In genomic region chr1:228540161-228540917, GRCh38 we compare ENCODE assay signal across 15 cellular contexts. TPM values are rescaled to one million over a fixed set of nuclear protein-coding genes. Genes with fewer than 3 reads are reported as not detected.
DNase-seq lines count a peak whose midpoint lies in the region; ATAC-seq and TF ChIP-seq lines count a peak whose summit lies in the region.
"Had no signal": no experiment of that assay in that cellular context is flagged by ENCODE, and none has a peak within 500 bp of the region (broad histone marks: within the 10 kb centered on the region; RNA-seq: fewer than 3 reads in every experiment).

No MANE protein-coding gene starts in this region.

- no peaks in the 10 kb centered on the region for H3F3A ChIP-seq in GM23338 (replicated peaks; ENCODE audit: low read depth)

- peaks cover 4% of the 10 kb centered on the region for H3K9me3 ChIP-seq in trophoblast cell (ENCODE audit: insufficient read depth, low read depth, low read length)
- no peaks in the 10 kb centered on the region for H3K9me3 ChIP-seq in suprapubic skin
- H3K9me3 ChIP-seq: A549, BE2C had no signal

- TF ChIP-seq EP300 in suprapubic skin (IDR thresholded peaks at IDR 0.05) = no peak

- no peak overlapping the region for H2BK120ac ChIP-seq in trophoblast cell (ENCODE audit: insufficient read depth, low read length, poor library complexity)

- no peak overlapping the region for H3K14ac ChIP-seq in trophoblast cell (ENCODE audit: low read length)

- TF ChIP-seq CTCF in GM23338 (conservative IDR thresholded peaks at IDR 0.05; ENCODE audit: low read depth in 2 of 2) = no peak
- TF ChIP-seq CTCF in chondrocyte (IDR thresholded peaks at IDR 0.05) = no peak
- TF ChIP-seq CTCF in suprapubic skin (IDR thresholded peaks at IDR 0.05) = no peak

- no peak overlapping the region for H4K8ac ChIP-seq in trophoblast cell (ENCODE audit: low read depth, low read length)

- H3K4me3 ChIP-seq in GM23338 (no peak overlapping the region), trophoblast cell (ENCODE audit: low read depth, low read length) (no peak overlapping the region), suprapubic skin (no peak overlapping the region)
- H3K4me3 ChIP-seq: A549 had no signal

- no peak overlapping the region for H3K27ac Mint-ChIP-seq in GM23338
- H3K27ac Mint-ChIP-seq in chondrocyte (ENCODE audit: unreplicated experiment) = no peak overlapping the region
- H3K27ac Mint-ChIP-seq: CD8-positive, alpha-beta memory T cell; IgD-negative memory B cell had no signal

- peak; percentile 64 for ATAC-seq in GM23338
- no peak for ATAC-seq in HG03196 (IDR thresholded peaks at IDR 0.05; ENCODE audit: unreplicated experiment)
- ATAC-seq: A549 had no signal

- peaks cover 91% of the 10 kb centered on the region for H3K9me3 Mint-ChIP-seq in GM23338
- H3K9me3 Mint-ChIP-seq in chondrocyte (ENCODE audit: low read depth) = peaks cover 32% of the 10 kb centered on the region

- H3K27me3 Mint-ChIP-seq in GM23338 (ENCODE audit: insufficient read depth, low read depth, poor library complexity) (peaks cover 100% of the 10 kb centered on the region), chondrocyte (ENCODE audit: low read depth) (peaks cover 5% of the 10 kb centered on the region)

- no CpG with 5 or more reads among the region's 9 CpGs for WGBS in trophoblast cell (ENCODE audit: extremely low coverage, insufficient coverage, insufficient read length)
- 54% methylated on average over 9 of the region's 9 CpGs for WGBS in suprapubic skin

- H3K4me1 ChIP-seq in GM23338 (ENCODE audit: insufficient read depth) = no peaks in the 10 kb centered on the region
- no peaks in the 10 kb centered on the region for H3K4me1 ChIP-seq in trophoblast cell (ENCODE audit: control insufficient read depth in 1 of 2, insufficient read depth in 2 of 2, low read length in 2 of 2)
- no peaks in the 10 kb centered on the region for H3K4me1 ChIP-seq in suprapubic skin
- H3K4me1 ChIP-seq: A549, BE2C had no signal

- H2AK5ac ChIP-seq in trophoblast cell (ENCODE audit: low read length) = no peak overlapping the region

- H3K4me2 ChIP-seq in GM23338 (no peak overlapping the region), trophoblast cell (ENCODE audit: low read length) (no peak overlapping the region)
- H3K4me2 ChIP-seq: A549 had no signal

- H3K4me1 Mint-ChIP-seq in GM23338 (no peaks in the 10 kb centered on the region), chondrocyte (ENCODE audit: low read depth) (no peaks in the 10 kb centered on the region)
- H3K4me1 Mint-ChIP-seq: CD8-positive, alpha-beta memory T cell; IgD-negative memory B cell had no signal

- H4K91ac ChIP-seq in trophoblast cell (ENCODE audit: low read depth, low read length) = no peak overlapping the region

- H3K23ac ChIP-seq in trophoblast cell (ENCODE audit: low read length) = no peak overlapping the region

- no peaks in the 10 kb centered on the region for H3K9me2 ChIP-seq in GM23338 (ENCODE audit: insufficient read depth)

- H3K27ac ChIP-seq in GM23338 (ENCODE audit: low read depth) = no peak overlapping the region
- no peak overlapping the region for H3K27ac ChIP-seq in trophoblast cell (ENCODE audit: low read depth, low read length)
- H3K27ac ChIP-seq in suprapubic skin = no peak overlapping the region
- H3K27ac ChIP-seq: A549, C4-2B had no signal

- H3K36me3 Mint-ChIP-seq in GM23338 (ENCODE audit: low read depth) = peaks cover 29% of the 10 kb centered on the region
- peaks cover 4% of the 10 kb centered on the region for H3K36me3 Mint-ChIP-seq in chondrocyte (ENCODE audit: low read depth)

- DNase-seq in GM23338 (ENCODE audit: low spot score) (peak; percentile 51), chondrocyte (ENCODE audit: low spot score) (peak; percentile 17), trophoblast cell (peak; percentile 62 to 78), suprapubic skin (ENCODE audit: low spot score in 2 of 2) (peak; percentile 13 to 21), epidermal melanocyte (ENCODE audit: insufficient read length, low spot score) (no peak), KG1 (lab: John Stamatoyannopoulos, UW) (no peak)
- DNase-seq: BE2C; CD8-positive, alpha-beta memory T cell; DMS53; GF-D8; HCEC 1CT had no signal

- no peak overlapping the region for H2BK5ac ChIP-seq in trophoblast cell (ENCODE audit: low read depth, low read length, poor library complexity)

- H3K9ac ChIP-seq in trophoblast cell (ENCODE audit: low read length) = no peak overlapping the region

- no peak overlapping the region for H3K18ac ChIP-seq in trophoblast cell (ENCODE audit: low read length)

- H3K79me1 ChIP-seq in trophoblast cell (ENCODE audit: low read length) = no peaks in the 10 kb centered on the region

- H2BK12ac ChIP-seq in trophoblast cell (ENCODE audit: low read length) = no peak overlapping the region

- H2AFZ ChIP-seq in GM23338 (no peak overlapping the region), trophoblast cell (ENCODE audit: insufficient read depth, low read length, poor library complexity) (no peak overlapping the region)

- H4K20me1 ChIP-seq in GM23338 (replicated peaks; ENCODE audit: insufficient read depth) = no peaks in the 10 kb centered on the region

- H4K12ac ChIP-seq in trophoblast cell (ENCODE audit: low read depth, low read length) = no peak overlapping the region

- H3K4me3 Mint-ChIP-seq in GM23338 (no peak overlapping the region; the same call in 2 of the 3 replicates), chondrocyte (ENCODE audit: unreplicated experiment) (no peak overlapping the region)
- H3K4me3 Mint-ChIP-seq: CD8-positive, alpha-beta memory T cell; IgD-negative memory B cell had no signal

- no peak for TF ChIP-seq POLR2A in suprapubic skin (IDR thresholded peaks at IDR 0.05)

- H3K4ac ChIP-seq in trophoblast cell (ENCODE audit: low read depth, low read length) = no peak overlapping the region

- H3K36me3 ChIP-seq in GM23338 (ENCODE audit: insufficient read depth) = no peaks in the 10 kb centered on the region
- no peaks in the 10 kb centered on the region for H3K36me3 ChIP-seq in trophoblast cell (ENCODE audit: control insufficient read depth in 1 of 2, insufficient read depth in 2 of 2, low read length in 2 of 2)
- no peaks in the 10 kb centered on the region for H3K36me3 ChIP-seq in suprapubic skin
- H3K36me3 ChIP-seq: BE2C had no signal

- H3K27me3 ChIP-seq in GM23338 (ENCODE audit: insufficient read depth) = peaks cover 100% of the 10 kb centered on the region
- no peaks in the 10 kb centered on the region for H3K27me3 ChIP-seq in trophoblast cell (ENCODE audit: insufficient read depth, low read length)
- peaks cover 9% of the 10 kb centered on the region for H3K27me3 ChIP-seq in suprapubic skin
- H3K27me3 ChIP-seq: BE2C had no signal

- H3K79me2 ChIP-seq in GM23338 (replicated peaks; ENCODE audit: insufficient read depth) = no peaks in the 10 kb centered on the region
- H3K79me2 ChIP-seq in trophoblast cell (ENCODE audit: control insufficient read depth, insufficient read depth, low read length, poor library complexity) = no peaks in the 10 kb centered on the region

TF ChIP-seq in GM23338, 12 proteins besides CTCF, POLR2A, EP300 and RAD21 (continues in another document):
- no peak for TF ChIP-seq CREB1 (CRISPR knock-in tag; IDR thresholded peaks at IDR 0.05; ENCODE audit: low read depth)
- no peak for TF ChIP-seq ZNF331 (CRISPR knock-in tag; IDR thresholded peaks at IDR 0.05; ENCODE audit: low read depth)
- TF ChIP-seq NANOG (IDR thresholded peaks at IDR 0.05; ENCODE audit: borderline replicate concordance) = no peak
- TF ChIP-seq JUNB (IDR thresholded peaks at IDR 0.05; ENCODE audit: unreplicated experiment) = no peak
- TF ChIP-seq, protein P1, sequence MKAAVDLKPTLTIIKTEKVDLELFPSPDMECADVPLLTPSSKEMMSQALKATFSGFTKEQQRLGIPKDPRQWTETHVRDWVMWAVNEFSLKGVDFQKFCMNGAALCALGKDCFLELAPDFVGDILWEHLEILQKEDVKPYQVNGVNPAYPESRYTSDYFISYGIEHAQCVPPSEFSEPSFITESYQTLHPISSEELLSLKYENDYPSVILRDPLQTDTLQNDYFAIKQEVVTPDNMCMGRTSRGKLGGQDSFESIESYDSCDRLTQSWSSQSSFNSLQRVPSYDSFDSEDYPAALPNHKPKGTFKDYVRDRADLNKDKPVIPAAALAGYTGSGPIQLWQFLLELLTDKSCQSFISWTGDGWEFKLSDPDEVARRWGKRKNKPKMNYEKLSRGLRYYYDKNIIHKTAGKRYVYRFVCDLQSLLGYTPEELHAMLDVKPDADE (IDR thresholded peaks at IDR 0.05) = no peak

RNA-seq across cellular contexts. Expression of gene RNF187, which starts 53.2 kb away (rescaled TPM):
- 55.3 and 59.3 TPM in 2 replicates for total RNA-seq in GM23338 (2014; rRNA removed; shearing (Covaris generic))
- 24.8 and 28.7 TPM in 2 replicates for polyA plus RNA-seq in GM23338 (2016; fragmentation: Nextera tagmentation; extraction: Ambion mirVana)
- total RNA-seq in chondrocyte (124 to 196 TPM (median 193 TPM) in 3 replicates), suprapubic skin (10 to 100 TPM; 55.6 to 99.6 (median 57.7) TPM)
- polyA plus RNA-seq in trophoblast cell (2013) = 44.8 and 45.0 TPM in 2 replicates

Comparison
In these comparisons a context has a peak if more than half of its experiments do, and no peak if none do; other contexts are left out.
1. DNase-seq: peak in GM23338 (single experiment), chondrocyte (single experiment), trophoblast cell (2 of 2) and suprapubic skin (2 of 2); none in epidermal melanocyte (single experiment) and KG1 (single experiment).